Comparison of ENCODE assay signal across 8 cellular contexts in genomic region chr19:21766705-21767064, GRCh38. TPM values are rescaled to one million over a fixed set of nuclear protein-coding genes. Genes with fewer than 3 reads are reported as not detected.
A peak's percentile ranks its signal among the peaks of the same experiment; 100 is the strongest.
DNase-seq lines count a peak whose midpoint lies in the region; ATAC-seq and TF ChIP-seq lines count a peak whose summit lies in the region.
"Not testable (repeated sequence)": the region's sequence is repeated elsewhere in the genome, so short reads cannot be mapped to it uniquely, and the experiment has no call there.

No MANE protein-coding gene starts in this region.

- peak overlapping the region; percentile 98 for H3K4me3 Mint-ChIP-seq in activated naive CD8-positive, alpha-beta T cell treated with anti-CD3 and anti-CD28 coated beads, Interleukin-2, amount 50 U/mL, for 24 hours

- TF ChIP-seq CTCF in esophagus muscularis mucosa (IDR thresholded peaks at IDR 0.05); lower leg skin (IDR thresholded peaks at IDR 0.05); retinal pigment epithelial cell (conservative IDR thresholded peaks at IDR 0.05; ENCODE audit: low read depth, low read length): not testable (repeated sequence)

- not testable (repeated sequence) for TF ChIP-seq EP300 in esophagus muscularis mucosa (IDR thresholded peaks at IDR 0.05)

- TF ChIP-seq POLR2A in esophagus muscularis mucosa (IDR thresholded peaks at IDR 0.05; ENCODE audit: low read depth); lower leg skin (IDR thresholded peaks at IDR 0.05): not testable (repeated sequence)

- H3K4me3 ChIP-seq in esophagus muscularis mucosa (peak overlapping the region; percentile 67 to 90 (median 70)), lower leg skin (ENCODE audit: low read depth, poor library complexity, severe bottlenecking) (peak overlapping the region; percentile 69), retinal pigment epithelial cell (ENCODE audit: low read length) (peak overlapping the region; percentile 97), aorta (ENCODE audit: low read length in 2 of 2) (peak overlapping the region; percentile 40 to 74)

- not testable (repeated sequence) for H3K9me3 ChIP-seq in esophagus muscularis mucosa; aorta (ENCODE audit: control insufficient read depth, low read length)

- peak; percentile 4 for DNase-seq in SK-N-DZ (ENCODE audit: low spot score)
- DNase-seq in activated naive CD8-positive, alpha-beta T cell treated with anti-CD3 and anti-CD28 coated beads, Interleukin-2, amount 50 U/mL, for 24 hours; esophagus muscularis mucosa (ENCODE audit: extremely low spot score); lower leg skin (ENCODE audit: low spot score in 2 of 2); retinal pigment epithelial cell (ENCODE audit: low read depth); aorta: not testable (repeated sequence)

- intact Hi-C loops in esophagus muscularis mucosa (cut with DNase I): loop anchor here (5.0 to 10.0 kb wide), 2 partner anchors 66 to 88 kb away; no protein-coding TSS in a partner anchor
- intact Hi-C loops in lower leg skin (cut with DNase I; ENCODE audit: low total_unique reads): not testable (repeated sequence)
- intact Hi-C loops in aorta (cut with DNase I): loop anchor here (5.0 kb wide), 2 partner anchors 71 to 86 kb away; partner anchors contain the start of gene ZNF43 (in 1 of the 2)

- H3K4me1 Mint-ChIP-seq in activated naive CD8-positive, alpha-beta T cell treated with anti-CD3 and anti-CD28 coated beads, Interleukin-2, amount 50 U/mL, for 24 hours: peaks cover 45% of the 10 kb centered on the region

- H3K27ac Mint-ChIP-seq in activated naive CD8-positive, alpha-beta T cell treated with anti-CD3 and anti-CD28 coated beads, Interleukin-2, amount 50 U/mL, for 24 hours: peak overlapping the region; percentile 90

- H3K4me1 ChIP-seq in esophagus muscularis mucosa: peaks cover 4 to 21% (median 14%) of the 10 kb centered on the region in 4 donors
- H3K4me1 ChIP-seq in aorta (ENCODE audit: control insufficient read depth in 1 of 2, insufficient read depth in 2 of 2, low read length in 2 of 2): not testable (repeated sequence)

- peaks cover 44% of the 10 kb centered on the region for H3K36me3 Mint-ChIP-seq in activated naive CD8-positive, alpha-beta T cell treated with anti-CD3 and anti-CD28 coated beads, Interleukin-2, amount 50 U/mL, for 24 hours (ENCODE audit: low read depth)

- peaks cover 0 to 27% (median 24%) of the 10 kb centered on the region in 4 donors for H3K36me3 ChIP-seq in esophagus muscularis mucosa
- H3K36me3 ChIP-seq in aorta (ENCODE audit: control insufficient read depth in 1 of 2, insufficient read depth in 2 of 2, low read length in 1 of 2): not testable (repeated sequence)

- H3K27ac ChIP-seq in esophagus muscularis mucosa (replicated peaks in 1 of 4): peak overlapping the region; percentile 79 to 92 (median 86)
- H3K27ac ChIP-seq in aorta (ENCODE audit: low read depth in 1 of 2, low read length in 2 of 2): not testable (repeated sequence)

- H3K27me3 Mint-ChIP-seq in activated naive CD8-positive, alpha-beta T cell treated with anti-CD3 and anti-CD28 coated beads, Interleukin-2, amount 50 U/mL, for 24 hours: not testable (repeated sequence)

- WGBS in esophagus muscularis mucosa: under 1% methylated on average over 19 of the region's 19 CpGs
- 1% methylated on average over 19 of the region's 19 CpGs for WGBS in lower leg skin, 2 donors
- 1% methylated on average over 19 of the region's 19 CpGs for WGBS in aorta, 2 donors

- not testable (repeated sequence) for H3K27me3 ChIP-seq in esophagus muscularis mucosa; aorta (ENCODE audit: control insufficient read depth in 1 of 2, insufficient read depth in 2 of 2, low read length in 1 of 2)

- ATAC-seq in GM18517 (IDR thresholded peaks at IDR 0.05; ENCODE audit: unreplicated experiment) (peak; percentile 9), HG03135 (IDR thresholded peaks at IDR 0.05; ENCODE audit: unreplicated experiment) (peak; percentile 15)
- not testable (repeated sequence) for ATAC-seq in activated naive CD8-positive, alpha-beta T cell treated with anti-CD3 and anti-CD28 coated beads, Interleukin-2, amount 50 U/mL, for 24 hours; aorta (ENCODE audit: low FRiP score)

- H3K9me3 Mint-ChIP-seq in activated naive CD8-positive, alpha-beta T cell treated with anti-CD3 and anti-CD28 coated beads, Interleukin-2, amount 50 U/mL, for 24 hours: not testable (repeated sequence)

RNA-seq across cellular contexts. Expression of gene ZNF100, which starts 0.7 kb away (rescaled TPM):
- polyA plus RNA-seq in SK-N-DZ (2014; cell fraction: cytosol; rRNA removed): 4.5 and 6.2 TPM in 2 replicates
- polyA plus RNA-seq in SK-N-DZ (2014; cell fraction: nucleus; rRNA removed): 6.2 and 7.0 TPM in 2 replicates
- total RNA-seq in esophagus muscularis mucosa: 1 to 10 TPM; 2.8 to 5.8 (median 4.0) TPM
- total RNA-seq in lower leg skin: 1 to 10 TPM; 1.4 to 4.7 (median 3.1) TPM
- 10 to 100 TPM; 17.0 to 21.6 TPM for total RNA-seq in aorta
- polyA plus RNA-seq in aorta: 1 to 10 TPM; 1.4 to 2.0 TPM
